ENCODE assay signal across 8 cellular contexts in genomic region chr4:110287130-110287529, GRCh38.
DNase-seq lines count a peak whose midpoint lies in the region; ATAC-seq lines count a peak whose summit lies in the region.

No MANE protein-coding gene starts in this region.

- peak; percentile 100 for ATAC-seq in GM19372 (IDR thresholded peaks at IDR 0.05; ENCODE audit: low read depth, unreplicated experiment)
- ATAC-seq in HG03159 (IDR thresholded peaks at IDR 0.05; ENCODE audit: unreplicated experiment): peak; percentile 99
- ATAC-seq in stimulated activated naive CD8-positive, alpha-beta T cell treated with anti-CD3 and anti-CD28 coated beads, Interleukin-15, amount 100 ng/mL, for 72 hours: peak; percentile 96

- peaks cover 12% of the 10 kb centered on the region for H3K4me1 Mint-ChIP-seq in activated naive CD8-positive, alpha-beta T cell treated with anti-CD3 and anti-CD28 coated beads for 36 hours
- H3K4me1 Mint-ChIP-seq in stimulated activated naive CD8-positive, alpha-beta T cell treated with anti-CD3 and anti-CD28 coated beads, Interleukin-15, amount 100 ng/mL, for 72 hours: peaks cover 7% of the 10 kb centered on the region

- H3K9me3 Mint-ChIP-seq in activated naive CD8-positive, alpha-beta T cell treated with anti-CD3 and anti-CD28 coated beads for 36 hours: no peaks in the 10 kb centered on the region
- no peaks in the 10 kb centered on the region for H3K9me3 Mint-ChIP-seq in stimulated activated naive CD8-positive, alpha-beta T cell treated with anti-CD3 and anti-CD28 coated beads, Interleukin-15, amount 100 ng/mL, for 72 hours

- DNase-seq in DMS53 (lab: John Stamatoyannopoulos, UW): peak; percentile 76
- peak; percentile 18 for DNase-seq in activated naive CD8-positive, alpha-beta T cell treated with anti-CD3 and anti-CD28 coated beads for 36 hours
- peak; percentile 16 to 31 for DNase-seq in stimulated activated naive CD8-positive, alpha-beta T cell treated with anti-CD3 and anti-CD28 coated beads, Interleukin-15, amount 100 ng/mL, for 72 hours
- DNase-seq in DMS79 (lab: John Stamatoyannopoulos, UW): no peak
- no peak for DNase-seq in UCSD-AML1 (lab: John Stamatoyannopoulos, UW; ENCODE audit: unreplicated experiment)
- no peak for DNase-seq in NCI-H2107 treated with DMSO at 0.1 percent for 48 hours (lab: John Stamatoyannopoulos, UW; ENCODE audit: unreplicated experiment)

- no peak overlapping the region for H3K4me3 Mint-ChIP-seq in activated naive CD8-positive, alpha-beta T cell treated with anti-CD3 and anti-CD28 coated beads for 36 hours
- H3K4me3 Mint-ChIP-seq in stimulated activated naive CD8-positive, alpha-beta T cell treated with anti-CD3 and anti-CD28 coated beads, Interleukin-15, amount 100 ng/mL, for 72 hours: no peak overlapping the region

- no peak overlapping the region for H3K27ac Mint-ChIP-seq in activated naive CD8-positive, alpha-beta T cell treated with anti-CD3 and anti-CD28 coated beads for 36 hours
- H3K27ac Mint-ChIP-seq in stimulated activated naive CD8-positive, alpha-beta T cell treated with anti-CD3 and anti-CD28 coated beads, Interleukin-15, amount 100 ng/mL, for 72 hours: no peak overlapping the region

- no peaks in the 10 kb centered on the region for H3K36me3 Mint-ChIP-seq in activated naive CD8-positive, alpha-beta T cell treated with anti-CD3 and anti-CD28 coated beads for 36 hours

- H3K27me3 Mint-ChIP-seq in activated naive CD8-positive, alpha-beta T cell treated with anti-CD3 and anti-CD28 coated beads for 36 hours: peaks cover 24% of the 10 kb centered on the region
- peaks cover 42% of the 10 kb centered on the region for H3K27me3 Mint-ChIP-seq in stimulated activated naive CD8-positive, alpha-beta T cell treated with anti-CD3 and anti-CD28 coated beads, Interleukin-15, amount 100 ng/mL, for 72 hours

Comparison
In these comparisons a context has a peak if more than half of its experiments do, and no peak if none do; other contexts are left out.
1. DNase-seq: peak in DMS53 (single experiment), activated naive CD8-positive, alpha-beta T cell treated with anti-CD3 and anti-CD28 coated beads for 36 hours (single experiment) and stimulated activated naive CD8-positive, alpha-beta T cell treated with anti-CD3 and anti-CD28 coated beads, Interleukin-15, amount 100 ng/mL, for 72 hours (2 of 2); none in DMS79 (single experiment), UCSD-AML1 (single experiment) and NCI-H2107 treated with DMSO at 0.1 percent for 48 hours (single experiment).
2. Peak in every context shown above with its lines, with median percentiles within 50 percentile points of each other: ATAC-seq.